ENCODE assay signal across 9 cellular contexts in the genomic region with DNA sequence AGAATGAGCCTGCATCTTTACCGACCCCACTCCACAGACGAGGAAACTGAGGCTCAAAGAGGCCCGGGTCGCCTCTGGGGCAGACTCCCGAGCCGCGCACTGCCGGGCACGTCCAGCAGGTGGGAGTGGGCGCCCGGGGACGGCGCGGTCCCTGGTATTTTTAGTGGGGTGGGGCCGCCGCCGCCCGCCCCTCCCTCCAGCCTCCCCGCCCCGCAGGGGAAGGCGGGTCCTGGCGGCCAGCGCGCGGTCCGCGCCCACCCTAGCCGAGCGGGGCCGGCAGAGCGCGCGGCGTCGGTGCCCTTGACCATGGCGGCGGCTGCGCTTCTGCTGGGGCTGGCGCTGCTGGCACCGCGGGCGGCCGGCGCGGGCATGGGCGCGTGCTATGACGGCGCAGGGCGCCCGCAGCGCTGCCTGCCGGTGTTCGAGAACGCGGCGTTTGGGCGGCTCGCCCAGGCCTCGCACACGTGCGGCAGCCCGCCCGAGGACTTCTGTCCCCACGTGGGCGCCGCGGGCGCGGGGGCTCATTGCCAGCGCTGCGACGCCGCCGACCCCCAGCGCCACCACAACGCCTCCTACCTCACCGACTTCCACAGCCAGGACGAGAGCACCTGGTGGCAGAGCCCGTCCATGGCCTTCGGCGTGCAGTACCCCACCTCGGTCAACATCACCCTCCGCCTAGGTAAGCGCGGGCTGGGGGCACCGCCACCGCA. TPM values are rescaled to one million over a fixed set of nuclear protein-coding genes. Genes with fewer than 3 reads are reported as not detected.
DNase-seq lines count a peak whose midpoint lies in the region; ATAC-seq and TF ChIP-seq lines count a peak whose summit lies in the region.
"Had no signal": no experiment of that assay in that cellular context is flagged by ENCODE, and none has a peak within 500 bp of the region (broad histone marks: within the 10 kb centered on the region; RNA-seq: fewer than 3 reads in every experiment).

A gene (plus strand): TSS at position 266 of the 710 bp plus-strand sequence. CDS start 41 bp downstream, at position 307.

- ATAC-seq in HG02938 (IDR thresholded peaks at IDR 0.05; ENCODE audit: unreplicated experiment) (no peak), HG03457 (IDR thresholded peaks at IDR 0.05; ENCODE audit: unreplicated experiment) (no peak)

- TF ChIP-seq CTCF in WERI-Rb-1 (IDR thresholded peaks at IDR 0.05; ENCODE audit: low read depth, low read length): peak; percentile 65
- TF ChIP-seq CTCF in stomach (IDR thresholded peaks at IDR 0.05): peak in 2 of 7 experiments; percentile 19 to 28

- no peak within 1 kb of the TSS for H3K27ac ChIP-seq in WERI-Rb-1
- no peak within 1 kb of the TSS for H3K27ac ChIP-seq in stomach

- H3K36me3 ChIP-seq in WERI-Rb-1 (no peaks in the 10 kb centered on the region), iPS-15b (ENCODE audit: control insufficient read depth, insufficient read depth, low read length) (peaks cover 5% of the 10 kb centered on the region), stomach (no peaks in the 10 kb centered on the region)

- H3K9me3 ChIP-seq in WERI-Rb-1 (ENCODE audit: severe bottlenecking) (no peaks in the 10 kb centered on the region), iPS-15b (ENCODE audit: control insufficient read depth, insufficient read depth, low read length) (no peaks in the 10 kb centered on the region), stomach (no peaks in the 10 kb centered on the region)

- peaks cover 6% of the 10 kb centered on the region for H3K27me3 ChIP-seq in WERI-Rb-1 (ENCODE audit: insufficient read depth, low read depth, severe bottlenecking)
- H3K27me3 ChIP-seq in iPS-15b (ENCODE audit: control insufficient read depth, insufficient read depth, low read length): peaks cover 9% of the 10 kb centered on the region
- peaks cover 6 to 75% (median 41%) of the 10 kb centered on the region in 3 donors for H3K27me3 ChIP-seq in stomach

- DNase-seq in NCI-H345 (lab: John Stamatoyannopoulos, UW) (peak; percentile 10), NCI-H345 treated with DMSO at 0.1 percent for 48 hours (lab: John Stamatoyannopoulos, UW; ENCODE audit: unreplicated experiment) (no peak), WERI-Rb-1 (peak; percentile 54), stomach (no peak), EL (no peak)
- DNase-seq: SIG-M5 had no signal

- TF ChIP-seq EP300 in stomach (IDR thresholded peaks at IDR 0.05): no peak

- peaks cover 6% of the 10 kb centered on the region for H3K4me1 ChIP-seq in iPS-15b (ENCODE audit: control insufficient read depth, insufficient read depth, low read length)
- peaks cover 0 to 11% (median 9%) of the 10 kb centered on the region in 4 donors for H3K4me1 ChIP-seq in stomach

- intact Hi-C loops in stomach (cut with DNase I; ENCODE audit: low total_unique reads): no loop called here

- TF ChIP-seq POLR2A in stomach (IDR thresholded peaks at IDR 0.05): no peak

- H3K4me3 ChIP-seq in WERI-Rb-1 (ENCODE audit: low read depth, low read length) (peak within 1 kb of the TSS; percentile 40), iPS-15b (ENCODE audit: low read depth, low read length) (peak within 1 kb of the TSS; percentile 46), stomach (peak within 1 kb of the TSS; percentile 13 to 33 (median 26))

- no peak within 1 kb of the TSS for H3K9ac ChIP-seq in iPS-15b (ENCODE audit: low read depth, low read length)

- 4 to 17% (median 7%) methylated on average over 23 to 88 of the region's 88 CpGs for WGBS in stomach, 5 donors

RNA-seq across cellular contexts. Expression of the gene that starts here (rescaled TPM):
- total RNA-seq in stomach: 1 to 10 TPM in 3 of 5 donors, under 1 TPM in 1, not detected in 1; 0.73 to 9.6 (median 5.7) TPM
- polyA plus RNA-seq in stomach: under 1 TPM; 0.61 to 0.93 (median 0.73) TPM

Comparison
In these comparisons a context has a peak if more than half of its experiments do, and no peak if none do; other contexts are left out.
1. DNase-seq: peak in NCI-H345 (single experiment) and WERI-Rb-1 (single experiment); none in NCI-H345 treated with DMSO at 0.1 percent for 48 hours (single experiment), stomach (single experiment) and EL (single experiment).
2. Peak in every context shown above with its lines, with median percentiles within 50 percentile points of each other: H3K4me3 ChIP-seq.